ENCODE assay signal across 10 cellular contexts in the genomic region with DNA sequence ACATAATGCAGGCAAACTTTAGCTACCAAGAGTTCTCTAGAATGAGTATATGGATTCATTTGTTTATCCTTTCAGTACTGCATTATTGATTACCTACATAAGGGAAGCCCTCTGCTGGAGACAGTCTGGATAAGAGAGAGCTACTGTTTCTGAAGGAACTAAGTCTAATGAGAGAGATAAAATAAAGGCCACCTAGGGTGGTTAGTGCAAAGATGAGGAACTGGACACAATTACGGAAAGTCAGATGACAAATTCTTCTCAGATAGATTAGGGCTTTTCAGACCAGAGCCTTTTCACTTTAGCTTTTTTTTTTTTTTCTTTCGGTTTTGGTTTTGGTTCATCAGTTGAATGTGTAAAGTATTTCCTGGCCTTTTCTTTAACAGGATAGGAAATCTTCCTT. TPM values are rescaled to one million over a fixed set of nuclear protein-coding genes. Genes with fewer than 3 reads are reported as not detected.
DNase-seq lines count a peak whose midpoint lies in the region; ATAC-seq and TF ChIP-seq lines count a peak whose summit lies in the region.
"Had no signal": no experiment of that assay in that cellular context is flagged by ENCODE, and none has a peak within 500 bp of the region (broad histone marks: within the 10 kb centered on the region; RNA-seq: fewer than 3 reads in every experiment).

No MANE protein-coding gene starts in this region.

- peaks cover 12% of the 10 kb centered on the region for H3K4me1 Mint-ChIP-seq in activated CD4-positive, alpha-beta T cell treated with anti-CD3 and anti-CD28 coated beads, Interleukin-2, amount 10 ng/mL, durations not matched to agents 7 days and 5 days
- peaks cover 12% of the 10 kb centered on the region for H3K4me1 Mint-ChIP-seq in stimulated activated effector memory CD8-positive, alpha-beta T cell treated with anti-CD3 and anti-CD28 coated beads, Interleukin-12 subunit alpha, Interleukin-12 subunit beta, amount 100 ng/mL, for 72 hours

- no peak overlapping the region for H3K4me3 ChIP-seq in coronary artery
- H3K4me3 ChIP-seq: testis had no signal

- CTCF ChIA-PET in activated CD4-positive, alpha-beta T cell treated with anti-CD3 and anti-CD28 coated beads, Interleukin-2, amount 10 ng/mL, durations not matched to agents 7 days and 5 days (lab: Charles Lee), result interaction anchor here (0.6 to 2.0 kb wide), 7 partner anchors 9 to 79 kb away, joined by 3 to 8 read pairs (median 4); a partner anchor contains a TSS

- DNase-seq in activated CD4-positive, alpha-beta T cell treated with anti-CD3 and anti-CD28 coated beads, Interleukin-2, amount 10 ng/mL, durations not matched to agents 7 days and 5 days, result no peak
- no peak for DNase-seq in activated CD4-positive, alpha-beta T cell treated with anti-CD3 and anti-CD28 coated beads for 48 hours
- DNase-seq in OCI-M1 (lab: John Stamatoyannopoulos, UW) (peak; percentile 95), cerebellar nuclear complex (lab: John Stamatoyannopoulos, UW) (no peak), hippocampal formation (lab: John Stamatoyannopoulos, UW) (no peak), coronary artery (ENCODE audit: low spot score) (no peak)
- no peak for DNase-seq in stimulated activated effector memory CD8-positive, alpha-beta T cell treated with anti-CD3 and anti-CD28 coated beads, Interleukin-12 subunit alpha, Interleukin-12 subunit beta, amount 100 ng/mL, for 72 hours (ENCODE audit: low spot score in 2 of 2)
- DNase-seq: nucleus accumbens, testis had no signal

- H3K27ac Mint-ChIP-seq in activated CD4-positive, alpha-beta T cell treated with anti-CD3 and anti-CD28 coated beads, Interleukin-2, amount 10 ng/mL, durations not matched to agents 7 days and 5 days, result peak overlapping the region; percentile 94
- H3K27ac Mint-ChIP-seq in stimulated activated effector memory CD8-positive, alpha-beta T cell treated with anti-CD3 and anti-CD28 coated beads, Interleukin-12 subunit alpha, Interleukin-12 subunit beta, amount 100 ng/mL, for 72 hours, result peak overlapping the region; percentile 87

- H3K27ac ChIP-seq in coronary artery, result no peak overlapping the region
- H3K27ac ChIP-seq: testis had no signal

- no peaks in the 10 kb centered on the region for H3K9me3 Mint-ChIP-seq in activated CD4-positive, alpha-beta T cell treated with anti-CD3 and anti-CD28 coated beads, Interleukin-2, amount 10 ng/mL, durations not matched to agents 7 days and 5 days
- H3K9me3 Mint-ChIP-seq in stimulated activated effector memory CD8-positive, alpha-beta T cell treated with anti-CD3 and anti-CD28 coated beads, Interleukin-12 subunit alpha, Interleukin-12 subunit beta, amount 100 ng/mL, for 72 hours, result no peaks in the 10 kb centered on the region

- peak overlapping the region; percentile 47 for H3K4me3 Mint-ChIP-seq in activated CD4-positive, alpha-beta T cell treated with anti-CD3 and anti-CD28 coated beads, Interleukin-2, amount 10 ng/mL, durations not matched to agents 7 days and 5 days
- H3K4me3 Mint-ChIP-seq in stimulated activated effector memory CD8-positive, alpha-beta T cell treated with anti-CD3 and anti-CD28 coated beads, Interleukin-12 subunit alpha, Interleukin-12 subunit beta, amount 100 ng/mL, for 72 hours, result peak overlapping the region; percentile 32

- peak; percentile 82 for ATAC-seq in HG02798 (IDR thresholded peaks at IDR 0.05; ENCODE audit: poor library complexity, unreplicated experiment)
- peak; percentile 63 for ATAC-seq in stimulated activated effector memory CD8-positive, alpha-beta T cell treated with anti-CD3 and anti-CD28 coated beads, Interleukin-12 subunit alpha, Interleukin-12 subunit beta, amount 100 ng/mL, for 72 hours

- H3K27me3 Mint-ChIP-seq in activated CD4-positive, alpha-beta T cell treated with anti-CD3 and anti-CD28 coated beads, Interleukin-2, amount 10 ng/mL, durations not matched to agents 7 days and 5 days, result no peaks in the 10 kb centered on the region

- POLR2A ChIA-PET in activated CD4-positive, alpha-beta T cell treated with anti-CD3 and anti-CD28 coated beads, Interleukin-2, amount 10 ng/mL, durations not matched to agents 7 days and 5 days (lab: Charles Lee), result interaction anchor here (0.5 to 1.2 kb wide), 2 partner anchors 31 to 119 kb away, joined by 4 to 5 read pairs; a partner anchor contains a TSS

- no peak for TF ChIP-seq CTCF in coronary artery (IDR thresholded peaks at IDR 0.05)

- H3K36me3 Mint-ChIP-seq in activated CD4-positive, alpha-beta T cell treated with anti-CD3 and anti-CD28 coated beads, Interleukin-2, amount 10 ng/mL, durations not matched to agents 7 days and 5 days (ENCODE audit: low read depth), result peaks cover 2% of the 10 kb centered on the region
- H3K36me3 Mint-ChIP-seq in stimulated activated effector memory CD8-positive, alpha-beta T cell treated with anti-CD3 and anti-CD28 coated beads, Interleukin-12 subunit alpha, Interleukin-12 subunit beta, amount 100 ng/mL, for 72 hours, result no peaks in the 10 kb centered on the region

RNA-seq across cellular contexts. Expression of a gene that starts 31.3 kb away (rescaled TPM):
- total RNA-seq in activated CD4-positive, alpha-beta T cell treated with anti-CD3 and anti-CD28 coated beads, Interleukin-2, amount 10 ng/mL, durations not matched to agents 7 days and 5 days, result 10 to 100 TPM; 15.0 to 16.8 TPM
